12 cellular contexts compared by ENCODE assay signal in genomic region chr14:103073876-103074698, GRCh38. TPM values are rescaled to one million over a fixed set of nuclear protein-coding genes. Genes with fewer than 3 reads are reported as not detected.
DNase-seq lines count a peak whose midpoint lies in the region; ATAC-seq and TF ChIP-seq lines count a peak whose summit lies in the region.
"Had no signal": no experiment of that assay in that cellular context is flagged by ENCODE, and none has a peak within 500 bp of the region (broad histone marks: within the 10 kb centered on the region; RNA-seq: fewer than 3 reads in every experiment).

No MANE protein-coding gene starts in this region.

- no peaks in the 10 kb centered on the region for H3K27me3 ChIP-seq in hepatocyte
- peaks cover 0 to 31% (median 0%) of the 10 kb centered on the region in 7 donors for H3K27me3 ChIP-seq in spleen (replicated peaks in 1 of 7)

- no peaks in the 10 kb centered on the region for H4K20me1 ChIP-seq in hepatocyte (ENCODE audit: insufficient read depth, poor library complexity, severe bottlenecking)

- ATAC-seq in WTC11 (no peak), T-helper 17 cell (no peak)

- CTCF ChIA-PET in WTC11 (lab: Charles Lee) = interaction anchor here (0.9 to 7.2 kb wide), 18 partner anchors 12 to 437 kb away, joined by 3 to 74 read pairs (median 4); partner anchors contain the start of genes LBHD2 and TNFAIP2

- H3K27ac Mint-ChIP-seq in WTC11 (peak overlapping the region; percentile 70; the same call in 1 of the 2 replicates), T-helper 17 cell (no peak overlapping the region)

- H3K4me3 Mint-ChIP-seq in WTC11 = peak overlapping the region; percentile 50
- no peak overlapping the region for H3K4me3 Mint-ChIP-seq in T-helper 17 cell

- H3K4me1 Mint-ChIP-seq in WTC11 (no peaks in the 10 kb centered on the region), T-helper 17 cell (no peaks in the 10 kb centered on the region)

- intact Hi-C loops in spleen (cut with DNase I; ENCODE audit: low total_unique reads) = loop anchor here (10.0 kb wide), 1 partner anchor 221 kb away; no protein-coding TSS in a partner anchor

- in situ Hi-C loops in GM13976 (cut with MboI; ENCODE audit: low sequenced_read_pairs, unreplicated experiment) = no loop called here

- H3K27me3 Mint-ChIP-seq in WTC11 (ENCODE audit: low read depth) (peaks cover 5% of the 10 kb centered on the region), T-helper 17 cell (peaks cover 5% of the 10 kb centered on the region)

- H3K36me3 ChIP-seq in hepatocyte (replicated peaks; ENCODE audit: insufficient read depth, low read depth) = no peaks in the 10 kb centered on the region
- no peaks in the 10 kb centered on the region for H3K36me3 ChIP-seq in spleen
- H3K36me3 ChIP-seq: cardiac muscle cell had no signal

- peaks cover 16% of the 10 kb centered on the region for H3K4me1 ChIP-seq in hepatocyte (ENCODE audit: insufficient read depth)
- peaks cover 7 to 67% (median 44%) of the 10 kb centered on the region in 6 donors for H3K4me1 ChIP-seq in spleen

- H3K4me3 ChIP-seq in hepatocyte (no peak overlapping the region), spleen (no peak overlapping the region)
- H3K4me3 ChIP-seq: cardiac muscle cell had no signal

- H3K36me3 Mint-ChIP-seq in WTC11 (no peaks in the 10 kb centered on the region), T-helper 17 cell (ENCODE audit: low read depth) (no peaks in the 10 kb centered on the region)

- no peaks in the 10 kb centered on the region for H3K9me2 ChIP-seq in hepatocyte (replicated peaks; ENCODE audit: insufficient read depth)

- TF ChIP-seq CTCF in GM13976 (IDR thresholded peaks at IDR 0.05; ENCODE audit: borderline replicate concordance, control extremely low read depth, extremely low read depth, insufficient read depth, missing control alignments) = no peak
- TF ChIP-seq CTCF in WTC11 (IDR thresholded peaks at IDR 0.05) = no peak
- no peak for TF ChIP-seq CTCF in hepatocyte (IDR thresholded peaks at IDR 0.05; ENCODE audit: poor library complexity)
- no peak for TF ChIP-seq CTCF in spleen (IDR thresholded peaks at IDR 0.05 in 8 of 11, conservative IDR thresholded peaks at IDR 0.05 in 3 of 11)

- no peak for TF ChIP-seq POLR2A in spleen (IDR thresholded peaks at IDR 0.05)

- H3K79me2 ChIP-seq in hepatocyte = no peaks in the 10 kb centered on the region

- H3K9me3 ChIP-seq in hepatocyte (ENCODE audit: low read depth) = no peaks in the 10 kb centered on the region
- H3K9me3 ChIP-seq in spleen = no peaks in the 10 kb centered on the region
- H3K9me3 ChIP-seq in T-helper 17 cell (ENCODE audit: control insufficient read depth, low read length, poor library complexity, severe bottlenecking) = no peaks in the 10 kb centered on the region

- H3K9me3 Mint-ChIP-seq in WTC11 = no peaks in the 10 kb centered on the region

- DNase-seq in GM13976 (ENCODE audit: low spot score) (peak; percentile 65), WTC11 (ENCODE audit: low spot score) (no peak), hepatocyte (ENCODE audit: low spot score) (no peak), spleen (peak; percentile 72), T-helper 17 cell (no peak), NCI-H748 (lab: John Stamatoyannopoulos, UW; ENCODE audit: unreplicated experiment) (no peak), DMS153 treated with DMSO at 0.1 percent for 48 hours (lab: John Stamatoyannopoulos, UW; ENCODE audit: unreplicated experiment) (no peak)
- DNase-seq: activated T-cell treated with anti-CD3 and anti-CD28 coated beads, Interleukin-2, amount 50 U/mL, for 1 hour; EL; mammary epithelial cell; NCI-H2029 treated with DMSO at 0.1 percent for 48 hours had no signal

- no peak overlapping the region for H2AFZ ChIP-seq in hepatocyte

- peak overlapping the region; percentile 63 for H3K27ac ChIP-seq in hepatocyte
- H3K27ac ChIP-seq in spleen = peak overlapping the region in 6 of 8 donors; percentile 7 to 80 (median 66)
- H3K27ac ChIP-seq: cardiac muscle cell had no signal

- peak overlapping the region; percentile 84 for H3K4me2 ChIP-seq in hepatocyte

- POLR2A ChIA-PET in WTC11 (lab: Charles Lee) = no interaction called here

- 78% methylated on average over 18 of the region's 21 CpGs for WGBS in hepatocyte (ENCODE audit: low lambda C conversion rate, missing lambda C conversion rate)
- 67 to 72% (median 70%) methylated on average over 19 to 21 of the region's 21 CpGs for WGBS in spleen, 5 donors

TF ChIP-seq in WTC11, 78 proteins besides CTCF, POLR2A, EP300 and RAD21 (continues in another document):
- TF ChIP-seq HMGXB4 (CRISPR knock-in tag; IDR thresholded peaks at IDR 0.05) (no peak), USF2 (CRISPR knock-in tag; IDR thresholded peaks at IDR 0.05) (no peak), CREM (CRISPR knock-in tag; IDR thresholded peaks at IDR 0.05) (no peak), EMX1 (CRISPR knock-in tag; IDR thresholded peaks at IDR 0.05) (no peak), PRRX2 (CRISPR knock-in tag; IDR thresholded peaks at IDR 0.05) (no peak), TEAD4 (CRISPR knock-in tag; IDR thresholded peaks at IDR 0.05) (no peak)
- TF ChIP-seq, protein P1, sequence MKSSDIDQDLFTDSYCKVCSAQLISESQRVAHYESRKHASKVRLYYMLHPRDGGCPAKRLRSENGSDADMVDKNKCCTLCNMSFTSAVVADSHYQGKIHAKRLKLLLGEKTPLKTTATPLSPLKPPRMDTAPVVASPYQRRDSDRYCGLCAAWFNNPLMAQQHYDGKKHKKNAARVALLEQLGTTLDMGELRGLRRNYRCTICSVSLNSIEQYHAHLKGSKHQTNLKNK (CRISPR knock-in tag; IDR thresholded peaks at IDR 0.05) = no peak
- TF ChIP-seq, protein P2, sequence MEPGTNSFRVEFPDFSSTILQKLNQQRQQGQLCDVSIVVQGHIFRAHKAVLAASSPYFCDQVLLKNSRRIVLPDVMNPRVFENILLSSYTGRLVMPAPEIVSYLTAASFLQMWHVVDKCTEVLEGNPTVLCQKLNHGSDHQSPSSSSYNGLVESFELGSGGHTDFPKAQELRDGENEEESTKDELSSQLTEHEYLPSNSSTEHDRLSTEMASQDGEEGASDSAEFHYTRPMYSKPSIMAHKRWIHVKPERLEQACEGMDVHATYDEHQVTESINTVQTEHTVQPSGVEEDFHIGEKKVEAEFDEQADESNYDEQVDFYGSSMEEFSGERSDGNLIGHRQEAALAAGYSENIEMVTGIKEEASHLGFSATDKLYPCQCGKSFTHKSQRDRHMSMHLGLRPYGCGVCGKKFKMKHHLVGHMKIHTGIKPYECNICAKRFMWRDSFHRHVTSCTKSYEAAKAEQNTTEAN (CRISPR knock-in tag; IDR thresholded peaks at IDR 0.05) = no peak

RNA-seq across cellular contexts. Expression of gene LBHD2, which starts 9.9 kb away (rescaled TPM):
- total RNA-seq in WTC11 (2021) (not detected in 3 replicates), hepatocyte (not detected in 2 replicates), spleen (not detected), T-helper 17 cell (not detected)
- polyA plus RNA-seq in hepatocyte (0.21 TPM in 1 of 2 replicates, not detected in the other), spleen (under 1 TPM in 2 of 3 donors, not detected in 1; 0.52 to 0.55 TPM)
- total RNA-seq: cardiac muscle cell, mammary epithelial cell had no signal
- polyA plus RNA-seq: cardiac muscle cell, mammary epithelial cell had no signal

RNA-seq across cellular contexts. Expression of gene CDC42BPB, which starts 16.7 kb away (rescaled TPM):
- total RNA-seq in WTC11 (2021) (87.1 to 96.9 TPM (median 87.3 TPM) in 3 replicates), hepatocyte (41.7 and 60.6 TPM in 2 replicates), spleen (10 to 100 TPM; 40.2 to 94.5 (median 79.6) TPM), T-helper 17 cell (10 to 100 TPM; 11.6 to 16.3 TPM)
- polyA plus RNA-seq in hepatocyte (9.4 and 10.2 TPM in 2 replicates), spleen (10 to 100 TPM in 2 of 3 donors, 1 to 10 TPM in 1; 6.4 to 22.6 (median 10.1) TPM)

RNA-seq across cellular contexts. Expression of gene EXOC3L4, which starts 20.4 kb away (rescaled TPM):
- 0.21 to 0.42 TPM (median 0.30 TPM) in 3 replicates for total RNA-seq in WTC11 (2021)
- 12.4 and 35.3 TPM in 2 replicates for total RNA-seq in hepatocyte
- polyA plus RNA-seq in hepatocyte = 31.0 and 40.3 TPM in 2 replicates
- 10 to 100 TPM in 4 of 7 donors, 1 to 10 TPM in 3; 2.0 to 30.0 (median 10.5) TPM for total RNA-seq in spleen
- 10 to 100 TPM; 18.5 to 39.2 (median 25.4) TPM for polyA plus RNA-seq in spleen
- not detected for total RNA-seq in T-helper 17 cell
- total RNA-seq: mammary epithelial cell had no signal
- polyA plus RNA-seq: mammary epithelial cell had no signal

RNA-seq across cellular contexts. Expression of gene TNFAIP2, which starts 49.2 kb away (rescaled TPM):
- 19.6 to 25.2 TPM (median 24.1 TPM) in 3 replicates for total RNA-seq in WTC11 (2021)
- 14.0 and 16.0 TPM in 2 replicates for total RNA-seq in hepatocyte
- polyA plus RNA-seq in hepatocyte = 14.2 and 28.2 TPM in 2 replicates
- 100 to 1,000 TPM; 147 to 297 (median 261) TPM for total RNA-seq in spleen
- polyA plus RNA-seq in spleen = 100 to 1,000 TPM in 2 of 3 donors, 10 to 100 TPM in 1; 90.2 to 410 (median 391) TPM
- total RNA-seq in T-helper 17 cell = 10 to 100 TPM in 1 of 2 donors, 1 to 10 TPM in 1; 6.3 to 20.6 TPM

Comparison
In these comparisons a context has a peak if more than half of its experiments do, and no peak if none do; other contexts are left out.
1. DNase-seq: peak in GM13976 (single experiment) and spleen (single experiment); none in WTC11 (single experiment), hepatocyte (single experiment), T-helper 17 cell (0 of 3), NCI-H748 (single experiment) and DMS153 treated with DMSO at 0.1 percent for 48 hours (single experiment).